In genomic region chr3:191268737-191269136, GRCh38 we compare ENCODE assay signal across 20 cellular contexts.
"Had no signal": no experiment of that assay in that cellular context is flagged by ENCODE, and none has a peak within 500 bp of the region (broad histone marks: within the 10 kb centered on the region; RNA-seq: fewer than 3 reads in every experiment).

No MANE protein-coding gene starts in this region.

- H3K4me3 Mint-ChIP-seq: naive thymus-derived CD4-positive, alpha-beta T cell; nephron progenitor cell had no signal

- H3K27ac Mint-ChIP-seq: nephron progenitor cell had no signal

- H3K36me3 Mint-ChIP-seq: naive thymus-derived CD4-positive, alpha-beta T cell had no signal

- H3K4me1 Mint-ChIP-seq: naive thymus-derived CD4-positive, alpha-beta T cell; nephron progenitor cell had no signal

- DNase-seq: colonic mucosa; dermis blood vessel endothelial cell; effector CD8-positive, alpha-beta T cell; foreskin melanocyte; heart left ventricle; hippocampal formation; left colon; left ventricle myocardium superior; mesendoderm; naive thymus-derived CD4-positive, alpha-beta T cell; nephron progenitor cell; psoas muscle; retina; right lobe of liver; stimulated activated CD4-positive, alpha-beta T cell treated with anti-CD3 and anti-CD28 coated beads, Interleukin-2, amount 100 ng/mL, for 24 hours; stimulated activated CD4-positive, alpha-beta T cell treated with anti-CD3 and anti-CD28 coated beads, Interleukin-4, amount 100 ng/mL, for 4 hours; stimulated activated naive CD4-positive, alpha-beta T cell; stomach; substantia nigra; trophoblast cell had no signal
